Comparison of ENCODE assay signal across 16 cellular contexts in genomic region chr15:74208901-74209559, GRCh38. TPM values are rescaled to one million over a fixed set of nuclear protein-coding genes. Genes with fewer than 3 reads are reported as not detected.
DNase-seq lines count a peak whose midpoint lies in the region; ATAC-seq, FAIRE-seq and TF ChIP-seq lines count a peak whose summit lies in the region.
"Had no signal": no experiment of that assay in that cellular context is flagged by ENCODE, and none has a peak within 500 bp of the region (broad histone marks: within the 10 kb centered on the region; RNA-seq: fewer than 3 reads in every experiment).

No MANE protein-coding gene starts in this region.

- H3K56ac ChIP-seq in H9 (ENCODE audit: insufficient read length, low read depth, low read length) = no peak overlapping the region

- no peak overlapping the region for H3K27ac ChIP-seq in H9 (ENCODE audit: insufficient read length, low read depth, low read length)

- H2BK5ac ChIP-seq in H9 (ENCODE audit: insufficient read length, low read length) = no peak overlapping the region

- no peaks in the 10 kb centered on the region for H3K9me3 Mint-ChIP-seq in H9
- H3K9me3 Mint-ChIP-seq in neural crest cell = no peaks in the 10 kb centered on the region
- no peaks in the 10 kb centered on the region for H3K9me3 Mint-ChIP-seq in activated T-helper 1 cell treated with anti-CD3 and anti-CD28 coated beads, Interleukin-12 subunit alpha, Interleukin-12 subunit beta, Interleukin-2, Interleukin-4 antibody, amounts not matched to agents 30 ng/mL and 10 ng/mL and 1 ng/mL, durations not matched to agents 14 hours and 24 hours and 36 hours
- H3K9me3 Mint-ChIP-seq: activated T-helper 2 cell treated with anti-CD3 and anti-CD28 coated beads, Interferon-gamma antibody, Interleukin-2, Interleukin-4, amounts not matched to agents 10 μg/mL and 5 μg/mL and 100 μg/mL, durations not matched to agents 14 hours and 24 hours and 36 hours had no signal

- no peak overlapping the region for H4K8ac ChIP-seq in H9 (replicated peaks; ENCODE audit: insufficient read length, low read depth, low read length)

- H3T11ph ChIP-seq in H9 (ENCODE audit: low read length) = no peak overlapping the region

- H3K4ac ChIP-seq in H9 (ENCODE audit: low read depth, low read length) = no peak overlapping the region

- no peak overlapping the region for H4K91ac ChIP-seq in H9 (ENCODE audit: insufficient read length, low read depth, low read length)

- no peak overlapping the region for H2BK20ac ChIP-seq in H9 (ENCODE audit: low read depth, low read length, poor library complexity, severe bottlenecking)

- no peak overlapping the region for H2BK120ac ChIP-seq in H9 (ENCODE audit: low read depth, low read length, poor library complexity, severe bottlenecking)

- no peak for FAIRE-seq in bronchial epithelial cell (lab: Jason Lieb, UNC)

- H3K27me3 Mint-ChIP-seq in H9 (ENCODE audit: low read depth) (peaks cover 48% of the 10 kb centered on the region), neural crest cell (ENCODE audit: low read depth) (peaks cover under 1% of the 10 kb centered on the region)
- peaks cover 10% of the 10 kb centered on the region for H3K27me3 Mint-ChIP-seq in activated T-helper 1 cell treated with anti-CD3 and anti-CD28 coated beads, Interleukin-12 subunit alpha, Interleukin-12 subunit beta, Interleukin-2, Interleukin-4 antibody, amounts not matched to agents 30 ng/mL and 10 ng/mL and 1 ng/mL, durations not matched to agents 14 hours and 24 hours and 36 hours (ENCODE audit: insufficient read depth)

- no peak overlapping the region for H4K5ac ChIP-seq in H9 (ENCODE audit: insufficient read length, low read depth, low read length)

- no peak overlapping the region for H2AK5ac ChIP-seq in H9 (ENCODE audit: insufficient read length, low read length)

- no peaks in the 10 kb centered on the region for H3K79me1 ChIP-seq in H9 (ENCODE audit: insufficient read depth, low read depth, low read length, poor library complexity, severe bottlenecking)

- H3K9me3 ChIP-seq in H9 (ENCODE audit: control insufficient read depth, low read depth, low read length) = no peaks in the 10 kb centered on the region

- DNase-seq in H9 (peak; percentile 78), NCI-H2171 treated with DMSO at 0.1 percent for 48 hours (lab: John Stamatoyannopoulos, UW) (peak; percentile 85), bronchial epithelial cell (ENCODE audit: low read depth) (peak; percentile 27), neural crest cell (ENCODE audit: low read depth, low spot score) (peak; percentile 55), pons (ENCODE audit: low spot score) (no peak)
- no peak for DNase-seq in activated CD4-positive, alpha-beta T cell treated with anti-CD3 and anti-CD28 coated beads for 48 hours
- DNase-seq in activated T-helper 1 cell treated with anti-CD3 and anti-CD28 coated beads, Interleukin-12 subunit alpha, Interleukin-12 subunit beta, Interleukin-2, Interleukin-4 antibody, amounts not matched to agents 30 ng/mL and 10 ng/mL and 1 ng/mL, durations not matched to agents 14 hours and 24 hours and 36 hours (ENCODE audit: low spot score) = no peak
- DNase-seq: DMS79 treated with DMSO at 0.1 percent for 48 hours; head of caudate nucleus; MV-4-11; naive B cell; stimulated activated naive CD4-positive, alpha-beta T cell treated with Interleukin-2 at 50 U/mL for 16 hours had no signal

- intact Hi-C loops in activated T-helper 1 cell treated with anti-CD3 and anti-CD28 coated beads, Interleukin-12 subunit alpha, Interleukin-12 subunit beta, Interleukin-2, Interleukin-4 antibody, amounts not matched to agents 30 ng/mL and 10 ng/mL and 1 ng/mL, durations not matched to agents 14 hours and 24 hours and 36 hours (cut with micrococcal nuclease) = no loop called here

- H3K27ac Mint-ChIP-seq in H9 (peak overlapping the region; percentile 81 to 95 (median 85)), neural crest cell (ENCODE audit: unreplicated experiment) (peak overlapping the region; percentile 86)
- H3K27ac Mint-ChIP-seq in activated T-helper 1 cell treated with anti-CD3 and anti-CD28 coated beads, Interleukin-12 subunit alpha, Interleukin-12 subunit beta, Interleukin-2, Interleukin-4 antibody, amounts not matched to agents 30 ng/mL and 10 ng/mL and 1 ng/mL, durations not matched to agents 14 hours and 24 hours and 36 hours = no peak overlapping the region
- H3K27ac Mint-ChIP-seq: activated T-helper 2 cell treated with anti-CD3 and anti-CD28 coated beads, Interferon-gamma antibody, Interleukin-2, Interleukin-4, amounts not matched to agents 10 μg/mL and 5 μg/mL and 100 μg/mL, durations not matched to agents 14 hours and 24 hours and 36 hours; naive B cell had no signal

- H3K27me3 ChIP-seq in H9 (ENCODE audit: insufficient read depth, low read length) = no peaks in the 10 kb centered on the region
- H3K27me3 ChIP-seq in bronchial epithelial cell (ENCODE audit: control insufficient read depth, insufficient read depth, low read length) = no peaks in the 10 kb centered on the region

- no CpG with 5 or more reads among the region's 11 CpGs for whole genome bisulfite sequencing in H9 (ENCODE audit: extremely low coverage, insufficient read length, low lambda C conversion rate)

- peaks cover 6% of the 10 kb centered on the region for H3K23me2 ChIP-seq in H9 (ENCODE audit: insufficient read length, low read depth, low read length, poor library complexity, severe bottlenecking)

- H3K4me2 ChIP-seq in H9 (ENCODE audit: insufficient read depth, insufficient read length, low read length) = peak overlapping the region; percentile 12

- H3K23ac ChIP-seq in H9 (ENCODE audit: insufficient read length, low read depth, low read length) = no peak overlapping the region

- peaks cover 11 to 20% (median 13%) of the 10 kb centered on the region in 3 experiments for H3K36me3 Mint-ChIP-seq in H9 (ENCODE audit: insufficient read depth in 1 of 3, low read depth in 3 of 3)
- H3K36me3 Mint-ChIP-seq in neural crest cell (ENCODE audit: low read depth) = peaks cover 9% of the 10 kb centered on the region
- no peaks in the 10 kb centered on the region for H3K36me3 Mint-ChIP-seq in activated T-helper 1 cell treated with anti-CD3 and anti-CD28 coated beads, Interleukin-12 subunit alpha, Interleukin-12 subunit beta, Interleukin-2, Interleukin-4 antibody, amounts not matched to agents 30 ng/mL and 10 ng/mL and 1 ng/mL, durations not matched to agents 14 hours and 24 hours and 36 hours (ENCODE audit: low read depth)
- H3K36me3 Mint-ChIP-seq: naive B cell had no signal

- H3K9ac ChIP-seq in H9 (ENCODE audit: extremely low read depth, insufficient read length, low read length) = no peak overlapping the region

- no peak overlapping the region for H3K18ac ChIP-seq in H9 (ENCODE audit: insufficient read length, low read depth, low read length)

- peaks cover 72 to 75% of the 10 kb centered on the region in 2 experiments for H3K4me1 Mint-ChIP-seq in H9
- H3K4me1 Mint-ChIP-seq in neural crest cell = peaks cover 95% of the 10 kb centered on the region
- H3K4me1 Mint-ChIP-seq in activated T-helper 1 cell treated with anti-CD3 and anti-CD28 coated beads, Interleukin-12 subunit alpha, Interleukin-12 subunit beta, Interleukin-2, Interleukin-4 antibody, amounts not matched to agents 30 ng/mL and 10 ng/mL and 1 ng/mL, durations not matched to agents 14 hours and 24 hours and 36 hours (ENCODE audit: low read depth) = no peaks in the 10 kb centered on the region
- H3K4me1 Mint-ChIP-seq: naive B cell had no signal

- ATAC-seq in GM19463 (IDR thresholded peaks at IDR 0.05; ENCODE audit: unreplicated experiment) = no peak
- ATAC-seq: activated CD4-positive, CD25-positive, alpha-beta regulatory T cell treated with anti-CD3 and anti-CD28 coated beads, Interleukin-2, amount 50 U/mL, for 24 hours had no signal

- H3K4me1 ChIP-seq in H9 (ENCODE audit: insufficient read depth, low read length) = peaks cover 14% of the 10 kb centered on the region; the same call in 1 of the 2 replicates

- no peak overlapping the region for H3K4me3 ChIP-seq in bronchial epithelial cell (ENCODE audit: low read depth, low read length)
- H3K4me3 ChIP-seq: coronary artery had no signal

- TF ChIP-seq CTCF in H9 (conservative IDR thresholded peaks at IDR 0.05) (no peak), bronchial epithelial cell (IDR thresholded peaks at IDR 0.05; ENCODE audit: insufficient read depth, low read length, severe bottlenecking) (no peak), neural crest cell (conservative IDR thresholded peaks at IDR 0.05) (no peak)

- H3K4me3 Mint-ChIP-seq in H9 = peak overlapping the region; percentile 40 to 73
- H3K4me3 Mint-ChIP-seq in neural crest cell = peak overlapping the region; percentile 91
- H3K4me3 Mint-ChIP-seq in activated T-helper 1 cell treated with anti-CD3 and anti-CD28 coated beads, Interleukin-12 subunit alpha, Interleukin-12 subunit beta, Interleukin-2, Interleukin-4 antibody, amounts not matched to agents 30 ng/mL and 10 ng/mL and 1 ng/mL, durations not matched to agents 14 hours and 24 hours and 36 hours = no peak overlapping the region
- H3K4me3 Mint-ChIP-seq: naive B cell had no signal

- H3K36me3 ChIP-seq in bronchial epithelial cell (ENCODE audit: control insufficient read depth, insufficient read depth, low read length) = no peaks in the 10 kb centered on the region

- no peak overlapping the region for H2AFZ ChIP-seq in H9 (ENCODE audit: low read length)

- no peak overlapping the region for H3K14ac ChIP-seq in H9 (ENCODE audit: insufficient read depth, low read length)

- H3K79me2 ChIP-seq in H9 (ENCODE audit: insufficient read depth, low read length) = no peaks in the 10 kb centered on the region

- H4K20me1 ChIP-seq in H9 (ENCODE audit: control insufficient read depth, insufficient read depth, insufficient read length) = no peaks in the 10 kb centered on the region

- H2BK12ac ChIP-seq in H9 (ENCODE audit: insufficient read length, low read depth, low read length) = no peak overlapping the region

- H2BK15ac ChIP-seq in H9 (ENCODE audit: low read depth, low read length) = no peak overlapping the region

RNA-seq across cellular contexts. Expression of gene STRA6, which starts 6.4 kb away (rescaled TPM):
- 11.2 and 12.8 TPM in 2 replicates for total RNA-seq in H9 (2021)
- total RNA-seq in bronchial epithelial cell = 0.26 TPM in 2 replicates
- 138 and 146 TPM in 2 replicates for total RNA-seq in neural crest cell
- total RNA-seq in activated T-helper 1 cell treated with anti-CD3 and anti-CD28 coated beads, Interleukin-12 subunit alpha, Interleukin-12 subunit beta, Interleukin-2, Interleukin-4 antibody, amounts not matched to agents 30 ng/mL and 10 ng/mL and 1 ng/mL, durations not matched to agents 14 hours and 24 hours and 36 hours = 0.23 TPM in 1 of 2 replicates, not detected in the other
- total RNA-seq: activated T-helper 2 cell treated with anti-CD3 and anti-CD28 coated beads, Interferon-gamma antibody, Interleukin-2, Interleukin-4, amounts not matched to agents 10 μg/mL and 5 μg/mL and 100 μg/mL, durations not matched to agents 14 hours and 24 hours and 36 hours had no signal

RNA-seq across cellular contexts. Expression of gene CCDC33, which starts 27.1 kb away (rescaled TPM):
- total RNA-seq in H9 (2021) = 4.5 and 4.6 TPM in 2 replicates
- not detected in 2 replicates for total RNA-seq in bronchial epithelial cell
- total RNA-seq in neural crest cell = 15.1 and 15.6 TPM in 2 replicates
- not detected in 2 replicates for total RNA-seq in activated T-helper 1 cell treated with anti-CD3 and anti-CD28 coated beads, Interleukin-12 subunit alpha, Interleukin-12 subunit beta, Interleukin-2, Interleukin-4 antibody, amounts not matched to agents 30 ng/mL and 10 ng/mL and 1 ng/mL, durations not matched to agents 14 hours and 24 hours and 36 hours
- total RNA-seq: activated T-helper 2 cell treated with anti-CD3 and anti-CD28 coated beads, Interferon-gamma antibody, Interleukin-2, Interleukin-4, amounts not matched to agents 10 μg/mL and 5 μg/mL and 100 μg/mL, durations not matched to agents 14 hours and 24 hours and 36 hours had no signal

RNA-seq across cellular contexts. Expression of gene ISLR, which starts 35.5 kb away (rescaled TPM):
- total RNA-seq in H9 (2021) (0.11 and 0.35 TPM in 2 replicates), bronchial epithelial cell (0.26 and 0.53 TPM in 2 replicates), neural crest cell (1.5 and 2.6 TPM in 2 replicates)
- total RNA-seq in activated T-helper 1 cell treated with anti-CD3 and anti-CD28 coated beads, Interleukin-12 subunit alpha, Interleukin-12 subunit beta, Interleukin-2, Interleukin-4 antibody, amounts not matched to agents 30 ng/mL and 10 ng/mL and 1 ng/mL, durations not matched to agents 14 hours and 24 hours and 36 hours = not detected in 2 replicates
- total RNA-seq: activated T-helper 2 cell treated with anti-CD3 and anti-CD28 coated beads, Interferon-gamma antibody, Interleukin-2, Interleukin-4, amounts not matched to agents 10 μg/mL and 5 μg/mL and 100 μg/mL, durations not matched to agents 14 hours and 24 hours and 36 hours had no signal

Comparison
In these comparisons a context has a peak if more than half of its experiments do, and no peak if none do; other contexts are left out.
1. DNase-seq: peak in H9 (single experiment), NCI-H2171 treated with DMSO at 0.1 percent for 48 hours (single experiment), bronchial epithelial cell (single experiment) and neural crest cell (single experiment); none in activated CD4-positive, alpha-beta T cell treated with anti-CD3 and anti-CD28 coated beads for 48 hours (single experiment), activated T-helper 1 cell treated with anti-CD3 and anti-CD28 coated beads, Interleukin-12 subunit alpha, Interleukin-12 subunit beta, Interleukin-2, Interleukin-4 antibody, amounts not matched to agents 30 ng/mL and 10 ng/mL and 1 ng/mL, durations not matched to agents 14 hours and 24 hours and 36 hours (single experiment) and pons (single experiment).